ENCODE assay signal across 21 cellular contexts in the genomic region with DNA sequence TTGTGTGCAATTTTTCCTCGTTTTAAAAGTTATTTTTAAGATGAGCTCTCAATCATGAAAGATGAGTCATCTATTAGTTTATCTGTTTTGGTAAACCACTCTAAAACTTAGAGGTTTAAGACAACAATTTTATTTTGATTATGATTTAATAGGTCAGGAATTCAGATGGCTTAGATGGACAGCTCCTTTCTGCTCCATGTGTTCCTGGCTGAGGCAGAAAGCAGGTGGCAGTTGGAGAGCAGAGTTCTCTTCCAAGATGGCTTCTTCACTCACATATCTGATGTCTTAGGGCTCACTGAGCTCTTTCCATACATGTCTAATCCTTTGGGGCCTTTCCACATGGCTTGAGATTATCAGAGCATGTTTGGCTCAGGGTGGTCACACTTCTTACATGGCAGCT. TPM values are rescaled to one million over a fixed set of nuclear protein-coding genes. Genes with fewer than 3 reads are reported as not detected.
DNase-seq lines count a peak whose midpoint lies in the region; ATAC-seq and TF ChIP-seq lines count a peak whose summit lies in the region.
"Had no signal": no experiment of that assay in that cellular context is flagged by ENCODE, and none has a peak within 500 bp of the region (broad histone marks: within the 10 kb centered on the region; RNA-seq: fewer than 3 reads in every experiment).

No MANE protein-coding gene starts in this region.

- no peaks in the 10 kb centered on the region for H4K20me1 ChIP-seq in neural progenitor cell (ENCODE audit: low read depth)

- DNase-seq in Caki2 (ENCODE audit: low read depth) (peak; percentile 3), neural progenitor cell (ENCODE audit: low spot score) (no peak), NK-92 (lab: John Stamatoyannopoulos, UW; ENCODE audit: unreplicated experiment) (no peak), cerebellar cortex (ENCODE audit: low spot score) (no peak), HCEC 1CT (no peak)
- DNase-seq: CD4-positive, CD25-positive, alpha-beta regulatory T cell; DMS79; NCI-H1694; NCI-H2081; NCI-H2171; NCI-H524 treated with DMSO at 0.1 percent for 48 hours; NCI-H82; OCI-M1 had no signal

- H3K79me2 ChIP-seq in neural progenitor cell (ENCODE audit: low read depth), result no peaks in the 10 kb centered on the region

- no peaks in the 10 kb centered on the region for H3K27me3 ChIP-seq in neural progenitor cell

- TF ChIP-seq CTCF in neural progenitor cell (IDR thresholded peaks at IDR 0.05), result no peak

- no peak overlapping the region for H3K27ac Mint-ChIP-seq in neural progenitor cell
- H3K27ac Mint-ChIP-seq: CD4-positive, CD25-positive, alpha-beta regulatory T cell; GM23338 had no signal

- in situ Hi-C loops in Caki2 (cut with HindIII; ENCODE audit: low pct_unique_long_range_greater_than_20kb, low sequenced_read_pairs), result no loop called here

- H3K4me1 ChIP-seq in neural progenitor cell, result peaks cover 12% of the 10 kb centered on the region

- peaks cover 15% of the 10 kb centered on the region for H3K9me3 Mint-ChIP-seq in neural progenitor cell

- no peak overlapping the region for H3K4me3 Mint-ChIP-seq in neural progenitor cell
- H3K4me3 Mint-ChIP-seq: CD4-positive, CD25-positive, alpha-beta regulatory T cell; GM23338 had no signal

- no peak for TF ChIP-seq RAD21 in Ishikawa (IDR thresholded peaks at IDR 0.05; ENCODE audit: low read depth)

- no peaks in the 10 kb centered on the region for H3K36me3 Mint-ChIP-seq in neural progenitor cell
- H3K36me3 Mint-ChIP-seq: CD4-positive, CD25-positive, alpha-beta regulatory T cell had no signal

- no peak overlapping the region for H3K9ac ChIP-seq in neural progenitor cell

- H3F3A ChIP-seq in neural progenitor cell (ENCODE audit: low read depth), result no peaks in the 10 kb centered on the region

- no peak overlapping the region for H3K4me2 ChIP-seq in neural progenitor cell
- H3K4me2 ChIP-seq: GM23338 had no signal

- H2AFZ ChIP-seq in neural progenitor cell (replicated peaks), result peak overlapping the region; percentile 17
- H2AFZ ChIP-seq: GM23338 had no signal

- no peak overlapping the region for H3K27ac ChIP-seq in neural progenitor cell

- H3K9me3 ChIP-seq in neural progenitor cell (ENCODE audit: low read depth), result no peaks in the 10 kb centered on the region

- ATAC-seq in SK-N-SH treated with all-trans-retinoic acid at 6 μM for 48 hours (no peak), HG03442 (IDR thresholded peaks at IDR 0.05; ENCODE audit: unreplicated experiment) (no peak)
- ATAC-seq: GM23338, HCT116, K562, Right ventricle myocardium inferior had no signal

- no peak overlapping the region for H3K4me3 ChIP-seq in neural progenitor cell
- H3K4me3 ChIP-seq: GM23338, K562 had no signal

- H3K36me3 ChIP-seq in neural progenitor cell, result no peaks in the 10 kb centered on the region

- H3K27me3 Mint-ChIP-seq in neural progenitor cell (ENCODE audit: insufficient read depth, low read depth), result peaks cover 3% of the 10 kb centered on the region

- no peak for TF ChIP-seq EP300 in Ishikawa (IDR thresholded peaks at IDR 0.05; ENCODE audit: borderline replicate concordance)

- peaks cover 20% of the 10 kb centered on the region for H3K4me1 Mint-ChIP-seq in neural progenitor cell
- H3K4me1 Mint-ChIP-seq: CD4-positive, CD25-positive, alpha-beta regulatory T cell had no signal

TF ChIP-seq in Ishikawa, 13 proteins besides CTCF, POLR2A, EP300 and RAD21:
- TF ChIP-seq TCF12 (IDR thresholded peaks at IDR 0.05; ENCODE audit: low read depth), result no peak
- peak; percentile 37; the same call in 1 of the 2 replicates for TF ChIP-seq REST (IDR thresholded peaks at IDR 0.05; ENCODE audit: low read depth)

TF ChIP-seq in SK-N-SH treated with all-trans-retinoic acid at 6 μM for 48 hours, 23 proteins besides CTCF, POLR2A, EP300 and RAD21:
- no peak for TF ChIP-seq ZNF70 (CRISPR knock-in tag; IDR thresholded peaks at IDR 0.05)
- TF ChIP-seq ISL1 (CRISPR knock-in tag; IDR thresholded peaks at IDR 0.05), result 0 out of 2 replicates have a peak, but pooled peaks have one; percentile 33

RNA-seq across cellular contexts. Expression of gene GRPR, which starts 48.3 kb away (rescaled TPM):
- 0.81 TPM in 1 of 2 replicates, not detected in the other for total RNA-seq in Caki2 (2014; rRNA removed; shearing (Covaris generic); ENCODE audit: low replicate concordance)
- total RNA-seq in neural progenitor cell (ENCODE audit: low replicate concordance), result 2.8 and 4.1 TPM in 2 replicates
- total RNA-seq: CD4-positive, CD25-positive, alpha-beta regulatory T cell; G401; K562 had no signal
